In the genomic region with DNA sequence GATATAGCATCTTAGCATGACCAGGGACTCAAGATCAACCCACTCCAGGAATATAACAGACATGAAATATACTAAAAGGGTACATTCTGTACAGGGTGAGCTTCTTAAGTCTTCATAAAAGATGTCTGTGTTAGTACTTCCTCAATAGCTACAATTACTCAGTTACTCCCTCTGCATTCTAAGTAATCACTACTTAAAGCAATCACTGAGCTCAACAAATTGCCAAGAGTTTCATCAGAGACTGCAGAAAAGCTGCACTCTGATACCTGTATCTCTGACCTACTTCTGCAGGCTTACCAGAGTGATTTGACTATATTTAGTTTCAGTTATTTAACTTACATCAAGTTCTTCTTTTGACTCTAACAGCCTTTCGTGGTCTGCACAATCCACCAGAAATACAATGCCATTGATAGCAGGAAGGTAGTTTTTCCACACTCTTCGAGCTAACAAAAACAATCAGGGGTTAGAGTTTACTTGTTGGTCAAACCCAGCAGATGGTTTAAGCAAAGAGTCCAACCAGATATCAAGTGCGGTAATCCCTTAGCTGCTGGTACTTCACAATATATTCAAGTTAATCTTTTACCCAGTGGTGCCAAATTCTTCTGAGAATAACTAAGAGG, we compare ENCODE assay signal across 10 cellular contexts. TPM values are rescaled to one million over a fixed set of nuclear protein-coding genes. Genes with fewer than 3 reads are reported as not detected.
A peak's percentile ranks its signal among the peaks of the same experiment; 100 is the strongest.
DNase-seq lines count a peak whose midpoint lies in the region; ATAC-seq, FAIRE-seq and TF ChIP-seq lines count a peak whose summit lies in the region.
"Had no signal": no experiment of that assay in that cellular context is flagged by ENCODE, and none has a peak within 500 bp of the region (broad histone marks: within the 10 kb centered on the region; RNA-seq: fewer than 3 reads in every experiment).

No MANE protein-coding gene starts in this region.

- intact Hi-C loops in GM12878 (cut with micrococcal nuclease; ENCODE audit: unreplicated experiment) (no loop called here), left lung (cut with DNase I) (no loop called here)

- no peak overlapping the region; the same call in 1 of the 2 replicates for H2AFZ ChIP-seq in GM12878 (ENCODE audit: control insufficient read depth, low read depth, low read length)

- H3K4me3 ChIP-seq in GM12878 (no peak overlapping the region; the same call in 1 of the 2 replicates), left lung (no peak overlapping the region)
- H3K4me3 ChIP-seq: BLaER1, SK-N-MC had no signal

- no peak overlapping the region for H3K4me3 Mint-ChIP-seq in type B pancreatic cell

- DNase-seq in stimulated activated CD4-positive, alpha-beta T cell treated with anti-CD3 and anti-CD28 coated beads, Interleukin-1b, Interleukin-23, amount 100 ng/mL, for 48 hours: peak; percentile 13
- DNase-seq in stimulated activated CD4-positive, alpha-beta T cell treated with anti-CD3 and anti-CD28 coated beads, Interleukin-2, amount 100 ng/mL, for 48 hours: no peak
- DNase-seq in GM12878 (ENCODE audit: low read depth, low spot score): peak; percentile 41
- no peak for DNase-seq in type B pancreatic cell (ENCODE audit: extremely low spot score, unreplicated experiment)
- DNase-seq in left lung: no peak
- DNase-seq in stimulated activated CD4-positive, alpha-beta T cell treated with anti-CD3 and anti-CD28 coated beads, Interleukin-12 subunit alpha, Interleukin-12 subunit beta, amount 100 ng/mL, for 4 hours: no peak

- H3K9me3 ChIP-seq in GM12878 (replicated peaks; ENCODE audit: control insufficient read depth, insufficient read depth, low read length): no peaks in the 10 kb centered on the region
- H3K9me3 ChIP-seq in left lung: no peaks in the 10 kb centered on the region
- H3K9me3 ChIP-seq: BLaER1 had no signal

- POLR2A ChIA-PET in GM12878 (lab: Charles Lee): interaction anchor here (0.6 to 1.4 kb wide), 4 partner anchors 11 to 52 kb away, joined by 3 to 11 read pairs (median 6); no protein-coding TSS in a partner anchor

- FAIRE-seq in GM12878 (lab: Jason Lieb, UNC): peak; percentile 7

- no peaks in the 10 kb centered on the region; the same call in 1 of the 2 replicates for H3K79me2 ChIP-seq in GM12878 (ENCODE audit: control insufficient read depth, insufficient read depth, low read length)

- H3K27me3 Mint-ChIP-seq in type B pancreatic cell: no peaks in the 10 kb centered on the region

- H3K36me3 ChIP-seq in GM12878 (ENCODE audit: control insufficient read depth in 2 of 2, insufficient read depth in 2 of 2, low read length in 1 of 2): peaks cover 2 to 24% of the 10 kb centered on the region in 2 experiments
- H3K36me3 ChIP-seq in left lung: peaks cover 0 to 98% of the 10 kb centered on the region in 2 donors

- CTCF ChIA-PET in GM12878 (lab: Yijun Ruan, JAX): interaction anchor here (0.7 to 4.1 kb wide), 7 partner anchors 11 to 198 kb away, joined by 3 to 38 read pairs (median 5); partner anchors contain the start of gene CDKN2AIPNL

- no peak overlapping the region for H3K9ac ChIP-seq in GM12878 (ENCODE audit: control insufficient read depth, insufficient read depth, low read length)
- H3K9ac ChIP-seq: BLaER1 had no signal

- peaks cover 45% of the 10 kb centered on the region for H3K36me3 Mint-ChIP-seq in type B pancreatic cell

- no peak for TF ChIP-seq EP300 in GM12878 (IDR thresholded peaks at IDR 0.05; ENCODE audit: borderline replicate concordance in 1 of 2, control insufficient read depth in 1 of 2, low read depth in 2 of 2, low read length in 2 of 2)

- TF ChIP-seq POLR2A in GM12878 (IDR thresholded peaks at IDR 0.05; ENCODE audit: low read depth, low read length): no peak

- 34% methylated on average over 3 of the region's 3 CpGs for WGBS in GM12878 (ENCODE audit: insufficient coverage, insufficient replicate concordance, low lambda C conversion rate, missing lambda C conversion rate)

- H3K4me1 ChIP-seq in GM12878 (ENCODE audit: control insufficient read depth, insufficient read depth, low read length) (peaks cover 17% of the 10 kb centered on the region), left lung (no peaks in the 10 kb centered on the region)
- H3K4me1 ChIP-seq: BLaER1 had no signal

- peak overlapping the region; percentile 31 for H3K4me2 ChIP-seq in GM12878 (ENCODE audit: control insufficient read depth, insufficient read depth)
- H3K4me2 ChIP-seq: BLaER1 had no signal

- H3K4me1 Mint-ChIP-seq in type B pancreatic cell (ENCODE audit: unreplicated experiment): peaks cover 6% of the 10 kb centered on the region

- peak; percentile 66 for ATAC-seq in HG03139 (IDR thresholded peaks at IDR 0.05; ENCODE audit: unreplicated experiment)
- peak; percentile 83 for ATAC-seq in GM12878
- no peak for ATAC-seq in GM21528 (IDR thresholded peaks at IDR 0.05; ENCODE audit: low FRiP score, unreplicated experiment)
- ATAC-seq in left lung: no peak

- SMC1A ChIA-PET in GM12878 (lab: Charles Lee; ENCODE audit: uncharacterized antibody, unreplicated experiment): interaction anchor here (0.9 to 4.6 kb wide), 12 partner anchors 9 to 39 kb away, joined by 3 to 26 read pairs (median 6); partner anchors contain the start of genes SAR1B and SEC24A

- H3K27me3 ChIP-seq in GM12878 (replicated peaks in 1 of 2; ENCODE audit: control insufficient read depth in 2 of 2, insufficient read depth in 2 of 2, low read length in 1 of 2): no peaks in the 10 kb centered on the region
- H3K27me3 ChIP-seq in left lung: no peaks in the 10 kb centered on the region
- H3K27me3 ChIP-seq: BLaER1 had no signal

- H4K20me1 ChIP-seq in GM12878 (ENCODE audit: control insufficient read depth, insufficient read depth): no peaks in the 10 kb centered on the region
- H4K20me1 ChIP-seq: BLaER1 had no signal

- BruUV-seq in GM12878 (replicated peaks; lab: Mats Ljungman, UMichigan): no TSS peak

- H3K27ac ChIP-seq in GM12878 (ENCODE audit: control insufficient read depth, insufficient read depth) (peak overlapping the region; percentile 68), left lung (no peak overlapping the region)
- H3K27ac ChIP-seq: BLaER1, SK-N-MC had no signal

- no peaks in the 10 kb centered on the region for H3K9me3 Mint-ChIP-seq in type B pancreatic cell

- in situ Hi-C loops in GM12878 (cut with MboI): no loop called here

- peak overlapping the region; percentile 37 for H3K27ac Mint-ChIP-seq in type B pancreatic cell

- TF ChIP-seq CTCF in GM12878 (IDR thresholded peaks at IDR 0.05 in 2 of 3, conservative IDR thresholded peaks at IDR 0.05 in 1 of 3; ENCODE audit: control insufficient read depth in 2 of 3, extremely low read depth in 1 of 3, insufficient read depth in 1 of 3, low read depth in 3 of 3, low read length in 3 of 3) (no peak), type B pancreatic cell (conservative IDR thresholded peaks at IDR 0.05) (no peak), left lung (IDR thresholded peaks at IDR 0.05) (no peak)

- RAD21 ChIA-PET in GM12878 (lab: Charles Lee; ENCODE audit: unreplicated experiment): interaction anchor here (0.8 to 4.7 kb wide), 13 partner anchors 11 to 305 kb away, joined by 3 to 26 read pairs (median 3); no protein-coding TSS in a partner anchor

- no peak for TF ChIP-seq RAD21 in GM12878 (IDR thresholded peaks at IDR 0.05; ENCODE audit: insufficient read depth, low read depth, low read length)

TF ChIP-seq in GM12878, 131 proteins besides CTCF, POLR2A, EP300 and RAD21 (continues in another document):
- 0 out of 2 replicates have a peak, but pooled peaks have one; percentile 19 for TF ChIP-seq GATAD2B (conservative IDR thresholded peaks at IDR 0.05; ENCODE audit: low read depth)
- TF ChIP-seq CREB1 (IDR thresholded peaks at IDR 0.05; ENCODE audit: low read depth): no peak
- peak; percentile 13 to 32; a peak in 3 of 4 replicates for TF ChIP-seq IKZF2 (IDR thresholded peaks at IDR 0.05)
- peak; percentile 77; the same call in 1 of the 2 replicates for TF ChIP-seq ZNF217 (IDR thresholded peaks at IDR 0.05)

RNA-seq across cellular contexts. Expression of gene SAR1B, which starts 23.3 kb away (rescaled TPM):
- 32.4 and 37.5 TPM in 2 replicates for total RNA-seq in GM12878 (2013; cell fraction: nucleolus; rRNA removed)
- total RNA-seq in GM12878 (2014; rRNA removed) (24.5 and 27.9 TPM in 2 replicates), GM12878 (2014; rRNA removed; fragmentation: Illumina TruSeq; extraction: Trizol) (23.7 and 25.6 TPM in 2 replicates), GM12878 (2021) (32.7 and 36.2 TPM in 2 replicates), type B pancreatic cell (ENCODE audit: low replicate concordance) (56.9 and 67.5 TPM in 2 replicates), left lung (10 to 100 TPM; 66.9 to 75.3 TPM)
- 17.8 TPM for polyA plus RNA-seq in GM12878 (2011; ENCODE audit: low read depth)
- polyA plus RNA-seq in GM12878 (2011; rRNA removed) (55.1 and 96.6 TPM in 2 replicates), GM12878 (2014; fragmentation: Illumina TruSeq; extraction: Trizol) (34.3 and 51.3 TPM in 2 replicates), GM12878 (2014; fragmentation: Nextera tagmentation; extraction: Ambion mirVana) (100 to 1,000 TPM; 101 to 156 TPM), GM12878 (2014; rRNA removed) (29.8 and 31.7 TPM in 2 replicates), GM12878 (2016; fragmentation: Nextera tagmentation; extraction: Ambion mirVana) (10 to 100 TPM; 86.2 to 88.8 TPM)
- polyA plus RNA-seq in GM12878 (2011; cell fraction: cytosol; rRNA removed): 16.0 and 17.1 TPM in 2 replicates
- 18.8 and 22.3 TPM in 2 replicates for polyA plus RNA-seq in GM12878 (2011; cell fraction: nucleus; rRNA removed)
- 18.3 and 25.1 TPM in 2 replicates for polyA plus RNA-seq in GM12878 (2012)
- polyA minus RNA-seq in GM12878 (2011; rRNA and poly(A)+ RNA removed): 24.2 and 52.4 TPM in 2 replicates
- polyA minus RNA-seq in GM12878 (2011; cell fraction: cytosol; rRNA and poly(A)+ RNA removed): 15.8 and 18.3 TPM in 2 replicates
- 8.0 and 12.4 TPM in 2 replicates for polyA minus RNA-seq in GM12878 (2011; cell fraction: nucleus; rRNA and poly(A)+ RNA removed)

RNA-seq across cellular contexts. Expression of gene SEC24A, which starts 39.2 kb away (rescaled TPM):
- 66.8 and 76.2 TPM in 2 replicates for total RNA-seq in GM12878 (2013; cell fraction: nucleolus; rRNA removed)
- total RNA-seq in GM12878 (2014; rRNA removed) (14.6 and 16.6 TPM in 2 replicates), GM12878 (2014; rRNA removed; fragmentation: Illumina TruSeq; extraction: Trizol) (22.4 and 22.6 TPM in 2 replicates), GM12878 (2021) (26.2 and 26.6 TPM in 2 replicates), type B pancreatic cell (ENCODE audit: low replicate concordance) (27.5 and 37.2 TPM in 2 replicates), left lung (10 to 100 TPM; 26.7 to 26.9 TPM)
- polyA plus RNA-seq in GM12878 (2011; ENCODE audit: low read depth): 14.3 TPM
- polyA plus RNA-seq in GM12878 (2011; rRNA removed) (52.2 and 62.2 TPM in 2 replicates), GM12878 (2014; fragmentation: Illumina TruSeq; extraction: Trizol) (26.3 and 31.4 TPM in 2 replicates), GM12878 (2014; fragmentation: Nextera tagmentation; extraction: Ambion mirVana) (10 to 100 TPM in 1 of 2 experiments, 1 to 10 TPM in 1; 7.1 to 12.5 TPM), GM12878 (2014; rRNA removed) (14.4 and 15.8 TPM in 2 replicates), GM12878 (2016; fragmentation: Nextera tagmentation; extraction: Ambion mirVana) (10 to 100 TPM; 23.2 to 23.3 TPM)
- polyA plus RNA-seq in GM12878 (2011; cell fraction: cytosol; rRNA removed): 28.7 and 38.6 TPM in 2 replicates
- polyA plus RNA-seq in GM12878 (2011; cell fraction: nucleus; rRNA removed): 26.1 and 34.9 TPM in 2 replicates
- 18.9 and 29.3 TPM in 2 replicates for polyA plus RNA-seq in GM12878 (2012)
- polyA minus RNA-seq in GM12878 (2011; rRNA and poly(A)+ RNA removed): 72.9 and 82.0 TPM in 2 replicates
- polyA minus RNA-seq in GM12878 (2011; cell fraction: cytosol; rRNA and poly(A)+ RNA removed): 24.1 and 26.5 TPM in 2 replicates
- 28.5 and 42.1 TPM in 2 replicates for polyA minus RNA-seq in GM12878 (2011; cell fraction: nucleus; rRNA and poly(A)+ RNA removed)

Comparison
In these comparisons a context has a peak if more than half of its experiments do, and no peak if none do; other contexts are left out.
1. DNase-seq: peak in stimulated activated CD4-positive, alpha-beta T cell treated with anti-CD3 and anti-CD28 coated beads, Interleukin-1b, Interleukin-23, amount 100 ng/mL, for 48 hours (single experiment) and GM12878 (single experiment); none in stimulated activated CD4-positive, alpha-beta T cell treated with anti-CD3 and anti-CD28 coated beads, Interleukin-2, amount 100 ng/mL, for 48 hours (0 of 2), type B pancreatic cell (single experiment), left lung (0 of 2) and stimulated activated CD4-positive, alpha-beta T cell treated with anti-CD3 and anti-CD28 coated beads, Interleukin-12 subunit alpha, Interleukin-12 subunit beta, amount 100 ng/mL, for 4 hours (single experiment).
2. ATAC-seq: peak in HG03139 (single experiment) and GM12878 (single experiment); none in GM21528 (single experiment) and left lung (single experiment).